Comparison of ENCODE assay signal across 1 cellular context in genomic region chr22:50544746-50545253, GRCh38.
TF ChIP-seq lines count a peak whose summit lies in the region.

No MANE protein-coding gene starts in this region.

TF ChIP-seq in WTC11, 78 proteins besides CTCF, POLR2A, EP300 and RAD21 (continued from another document):
- no peak for TF ChIP-seq AFF4 (CRISPR knock-in tag; IDR thresholded peaks at IDR 0.05; ENCODE audit: borderline replicate concordance)
- TF ChIP-seq ZNF532 (CRISPR knock-in tag; IDR thresholded peaks at IDR 0.05; ENCODE audit: borderline replicate concordance): no peak
- TF ChIP-seq GRHL2 (CRISPR knock-in tag; IDR thresholded peaks at IDR 0.05; ENCODE audit: insufficient replicate concordance, severe bottlenecking): no peak
- TF ChIP-seq KAT7 (CRISPR knock-in tag; IDR thresholded peaks at IDR 0.05; ENCODE audit: borderline replicate concordance): no peak
- no peak for TF ChIP-seq ZNF671 (CRISPR knock-in tag; IDR thresholded peaks at IDR 0.05)
- TF ChIP-seq NR3C1 (CRISPR knock-in tag; conservative IDR thresholded peaks at IDR 0.05; ENCODE audit: low read depth): no peak
- no peak for TF ChIP-seq ZBTB21 (CRISPR knock-in tag; IDR thresholded peaks at IDR 0.05; ENCODE audit: borderline replicate concordance)
- no peak for TF ChIP-seq CDX4 (CRISPR knock-in tag; IDR thresholded peaks at IDR 0.05; ENCODE audit: borderline replicate concordance)
- no peak for TF ChIP-seq NFYB (CRISPR knock-in tag; conservative IDR thresholded peaks at IDR 0.05; ENCODE audit: low read depth)
- TF ChIP-seq ZSCAN18 (CRISPR knock-in tag; IDR thresholded peaks at IDR 0.05): no peak
TF ChIP-seq in WTC11: peak in this region for 0.
